24 cellular contexts compared by ENCODE assay signal in genomic region chr1:207978441-207978840, GRCh38.
DNase-seq lines count a peak whose midpoint lies in the region; ATAC-seq and TF ChIP-seq lines count a peak whose summit lies in the region.
"Had no signal": no experiment of that assay in that cellular context is flagged by ENCODE, and none has a peak within 500 bp of the region (broad histone marks: within the 10 kb centered on the region; RNA-seq: fewer than 3 reads in every experiment).

No MANE protein-coding gene starts in this region.

- no peaks in the 10 kb centered on the region for H3K9me3 Mint-ChIP-seq in osteocyte (ENCODE audit: unreplicated experiment)
- H3K9me3 Mint-ChIP-seq: CD14-positive monocyte; CD4-positive, alpha-beta T cell; CD8-positive, alpha-beta memory T cell; H9; HFFc6 had no signal

- H3K4me1 Mint-ChIP-seq in osteocyte (ENCODE audit: unreplicated experiment), result no peaks in the 10 kb centered on the region
- H3K4me1 Mint-ChIP-seq: CD8-positive, alpha-beta memory T cell; H9 had no signal

- CTCF ChIA-PET in HEK293 (lab: Yijun Ruan, JAX), result no interaction called here

- TF ChIP-seq CTCF in HEK293 (tag by site-specific recombination; IDR thresholded peaks at IDR 0.05), result no peak
- no peak for TF ChIP-seq CTCF in osteocyte (IDR thresholded peaks at IDR 0.05)

- no peaks in the 10 kb centered on the region for H3K4me1 ChIP-seq in HEK293 (ENCODE audit: control insufficient read depth, insufficient read depth, low read length)
- H3K4me1 ChIP-seq: A549; BE2C; BLaER1 treated with 17β-estradiol and CSF1 and Interleukin-3, amounts not matched to agents 10 nM and 100 nM had no signal

- no peak overlapping the region for H3K27ac ChIP-seq in HEK293 (ENCODE audit: extremely low read depth, low read depth, low read length)
- H3K27ac ChIP-seq: A549; BLaER1 treated with 17β-estradiol and CSF1 and Interleukin-3, amounts not matched to agents 10 nM and 100 nM; GM23248 had no signal

- no peak for ATAC-seq in HG03469 (IDR thresholded peaks at IDR 0.05; ENCODE audit: unreplicated experiment)
- no peak for ATAC-seq in GM21619 (IDR thresholded peaks at IDR 0.05; ENCODE audit: unreplicated experiment)
- ATAC-seq: A549, HCT116 had no signal

- peaks cover 60% of the 10 kb centered on the region for H3K27me3 Mint-ChIP-seq in osteocyte (ENCODE audit: unreplicated experiment)

- no peaks in the 10 kb centered on the region for H3K9me3 ChIP-seq in HEK293 (ENCODE audit: control insufficient read depth, insufficient read depth, low read depth, low read length)
- H3K9me3 ChIP-seq: A549; BE2C; BLaER1 treated with 17β-estradiol and CSF1 and Interleukin-3, amounts not matched to agents 10 nM and 100 nM had no signal

- no peaks in the 10 kb centered on the region for H3K36me3 ChIP-seq in HEK293 (ENCODE audit: control insufficient read depth in 2 of 2, insufficient read depth in 1 of 2, low read length in 2 of 2)
- H3K36me3 ChIP-seq: BE2C; BLaER1 treated with 17β-estradiol and CSF1 and Interleukin-3, amounts not matched to agents 10 nM and 100 nM had no signal

- H3K36me3 Mint-ChIP-seq in osteocyte (ENCODE audit: unreplicated experiment), result no peaks in the 10 kb centered on the region
- H3K36me3 Mint-ChIP-seq: CD14-positive monocyte; CD8-positive, alpha-beta memory T cell had no signal

- DNase-seq in G401 (ENCODE audit: low spot score) (peak; percentile 79), cerebellum (ENCODE audit: low spot score) (peak; percentile 41), osteocyte (ENCODE audit: extremely low spot score, unreplicated experiment) (peak; percentile 73), medulla oblongata (ENCODE audit: extremely low spot score) (no peak)
- DNase-seq: 8988T; ACHN; AML-193; BE2C; CD4-positive, alpha-beta T cell; CD8-positive, alpha-beta memory T cell; DMS 273 treated with DMSO at 0.1 percent for 48 hours; DMS79; EL; GF-D8; GM23248; H9; HFFc6 had no signal

- in situ Hi-C loops in G401 (cut with HindIII; ENCODE audit: low sequenced_read_pairs), result no loop called here

- H3K4me3 Mint-ChIP-seq in osteocyte (ENCODE audit: unreplicated experiment), result no peak overlapping the region
- H3K4me3 Mint-ChIP-seq: CD14-positive monocyte; CD4-positive, alpha-beta T cell; CD8-positive, alpha-beta memory T cell; H9; HFFc6 had no signal

- POLR2A ChIA-PET in HEK293 (lab: Yijun Ruan, JAX), result no interaction called here

- no peak overlapping the region for H3K27ac Mint-ChIP-seq in osteocyte (ENCODE audit: unreplicated experiment)
- H3K27ac Mint-ChIP-seq: CD14-positive monocyte; CD4-positive, alpha-beta T cell; H9; HFFc6 had no signal

- no peak overlapping the region for H3K4me3 ChIP-seq in HEK293 (ENCODE audit: low read depth, low read length)
- H3K4me3 ChIP-seq: A549; BLaER1 treated with 17β-estradiol and CSF1 and Interleukin-3, amounts not matched to agents 10 nM and 100 nM; GM23248 had no signal

TF ChIP-seq in HEK293, 187 proteins besides CTCF, POLR2A, EP300 and RAD21:
- TF ChIP-seq PRDM10 (tag by site-specific recombination; IDR thresholded peaks at IDR 0.05) (peak; percentile 40; the same call in 1 of the 2 replicates), ZNF692 (tag by site-specific recombination; IDR thresholded peaks at IDR 0.05) (no peak)
